In the genomic region with DNA sequence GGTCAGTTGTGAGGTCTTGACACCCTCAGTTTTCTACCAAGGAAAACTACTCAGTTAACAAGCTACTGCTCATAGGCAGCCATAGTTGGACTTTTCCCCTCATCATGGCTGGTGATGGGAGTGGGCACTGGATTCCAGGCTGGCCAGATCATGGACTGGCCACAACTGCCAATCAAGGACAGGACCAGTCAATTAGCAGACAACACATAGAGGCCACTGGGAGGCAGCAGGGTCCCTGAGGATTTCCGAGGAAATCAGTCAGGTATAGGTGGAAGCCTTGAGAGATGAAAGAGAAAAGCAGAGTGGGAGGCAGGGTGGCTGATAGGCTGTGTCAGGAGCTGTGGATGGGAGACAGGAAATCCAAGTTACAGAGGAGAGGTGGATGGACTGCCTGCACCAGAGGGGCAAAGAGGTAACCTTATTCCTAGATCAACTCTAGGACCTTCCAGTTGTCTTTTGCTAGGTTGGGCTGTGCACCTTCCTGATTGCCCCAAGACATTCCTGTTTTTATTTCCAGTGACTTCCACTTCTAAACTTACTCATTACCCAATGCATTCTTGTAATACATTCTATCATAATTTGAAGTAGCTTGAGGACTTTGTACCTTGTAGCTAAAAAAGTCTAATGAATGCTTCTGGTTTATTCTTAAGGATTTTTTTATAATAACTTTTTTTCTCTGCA, we compare ENCODE assay signal across 10 cellular contexts.
DNase-seq lines count a peak whose midpoint lies in the region; ATAC-seq and TF ChIP-seq lines count a peak whose summit lies in the region.
"Had no signal": no experiment of that assay in that cellular context is flagged by ENCODE, and none has a peak within 500 bp of the region (broad histone marks: within the 10 kb centered on the region; RNA-seq: fewer than 3 reads in every experiment).

No MANE protein-coding gene starts in this region.

- H3K4me1 ChIP-seq in HEK293 (ENCODE audit: control insufficient read depth, insufficient read depth, low read length) (0 out of 2 replicates have a peak, but pooled peaks cover 4% of the 10 kb centered on the region), osteoblast (ENCODE audit: insufficient read depth, low read length) (peaks cover 13% of the 10 kb centered on the region)
- H3K4me1 ChIP-seq: testis had no signal

- H3K4me3 ChIP-seq in HEK293 (ENCODE audit: low read depth, low read length) (no peak overlapping the region), osteoblast (ENCODE audit: insufficient read depth, low read length) (no peak overlapping the region)
- H3K4me3 ChIP-seq: testis had no signal

- H3K36me3 ChIP-seq in HEK293 (ENCODE audit: control insufficient read depth in 2 of 2, insufficient read depth in 1 of 2, low read length in 2 of 2) (no peaks in the 10 kb centered on the region), osteoblast (ENCODE audit: insufficient read depth, low read length) (no peaks in the 10 kb centered on the region)

- no peaks in the 10 kb centered on the region for H4K20me1 ChIP-seq in osteoblast (ENCODE audit: insufficient read depth, low read length)

- H3K9me3 ChIP-seq in HEK293 (ENCODE audit: control insufficient read depth, insufficient read depth, low read depth, low read length) (no peaks in the 10 kb centered on the region), osteoblast (ENCODE audit: low read depth, low read length) (no peaks in the 10 kb centered on the region)
- H3K9me3 ChIP-seq: testis had no signal

- H3K79me2 ChIP-seq in osteoblast (ENCODE audit: insufficient read depth, low read length) = no peaks in the 10 kb centered on the region

- no peak overlapping the region for H3K4me2 ChIP-seq in osteoblast (ENCODE audit: insufficient read depth, low read length)

- H3K27ac ChIP-seq in HEK293 (ENCODE audit: extremely low read depth, low read depth, low read length) (no peak overlapping the region), osteoblast (ENCODE audit: low read depth, low read length) (no peak overlapping the region)
- H3K27ac ChIP-seq: testis had no signal

- no peak overlapping the region for H2AFZ ChIP-seq in osteoblast (ENCODE audit: low read length)

- CTCF ChIA-PET in HEK293 (lab: Yijun Ruan, JAX) = interaction anchor here (0.6 to 1.0 kb wide), 2 partner anchors 424 to 1222 kb away, joined by 3 to 4 read pairs; no protein-coding TSS in a partner anchor

- POLR2A ChIA-PET in HEK293 (lab: Yijun Ruan, JAX) = no interaction called here

- no peaks in the 10 kb centered on the region for H3K27me3 ChIP-seq in osteoblast (ENCODE audit: insufficient read depth, low read length)
- H3K27me3 ChIP-seq: testis had no signal

- DNase-seq in OCI-M1 (lab: John Stamatoyannopoulos, UW) = peak; percentile 32
- peak; percentile 25 for DNase-seq in myocyte (ENCODE audit: low read depth)
- DNase-seq in osteoblast (ENCODE audit: insufficient read length, low spot score, missing footprints) = no peak
- no peak for DNase-seq in cortex of kidney (lab: John Stamatoyannopoulos, UW)
- DNase-seq: CD4-positive, alpha-beta T cell; NCI-H226; testis had no signal

- ATAC-seq in esophagus mucosa (peak; percentile 29), HG02678 (IDR thresholded peaks at IDR 0.05; ENCODE audit: unreplicated experiment) (no peak)

- no peak for TF ChIP-seq CTCF in HEK293 (tag by site-specific recombination; IDR thresholded peaks at IDR 0.05)
- TF ChIP-seq CTCF in osteoblast (IDR thresholded peaks at IDR 0.05; ENCODE audit: extremely low read depth, low read depth, low read length) = no peak

TF ChIP-seq in HEK293, 187 proteins besides CTCF, POLR2A, EP300 and RAD21:
- TF ChIP-seq ZNF645 (tag by site-specific recombination; IDR thresholded peaks at IDR 0.05) (no peak), ZBTB17 (tag by site-specific recombination; IDR thresholded peaks at IDR 0.05) (peak; percentile 22; the same call in 1 of the 2 replicates)
- TF ChIP-seq, protein P1, sequence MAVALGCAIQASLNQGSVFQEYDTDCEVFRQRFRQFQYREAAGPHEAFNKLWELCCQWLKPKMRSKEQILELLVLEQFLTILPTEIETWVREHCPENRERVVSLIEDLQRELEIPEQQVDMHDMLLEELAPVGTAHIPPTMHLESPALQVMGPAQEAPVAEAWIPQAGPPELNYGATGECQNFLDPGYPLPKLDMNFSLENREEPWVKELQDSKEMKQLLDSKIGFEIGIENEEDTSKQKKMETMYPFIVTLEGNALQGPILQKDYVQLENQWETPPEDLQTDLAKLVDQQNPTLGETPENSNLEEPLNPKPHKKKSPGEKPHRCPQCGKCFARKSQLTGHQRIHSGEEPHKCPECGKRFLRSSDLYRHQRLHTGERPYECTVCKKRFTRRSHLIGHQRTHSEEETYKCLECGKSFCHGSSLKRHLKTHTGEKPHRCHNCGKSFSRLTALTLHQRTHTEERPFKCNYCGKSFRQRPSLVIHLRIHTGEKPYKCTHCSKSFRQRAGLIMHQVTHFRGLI (tag by site-specific recombination; IDR thresholded peaks at IDR 0.05) = peak; percentile 64; the same call in 1 of the 2 replicates

Comparison
In these comparisons a context has a peak if more than half of its experiments do, and no peak if none do; other contexts are left out.
1. DNase-seq: peak in OCI-M1 (single experiment) and myocyte (single experiment); none in osteoblast (single experiment) and cortex of kidney (single experiment).